ENCODE assay signal across 30 cellular contexts in the genomic region with DNA sequence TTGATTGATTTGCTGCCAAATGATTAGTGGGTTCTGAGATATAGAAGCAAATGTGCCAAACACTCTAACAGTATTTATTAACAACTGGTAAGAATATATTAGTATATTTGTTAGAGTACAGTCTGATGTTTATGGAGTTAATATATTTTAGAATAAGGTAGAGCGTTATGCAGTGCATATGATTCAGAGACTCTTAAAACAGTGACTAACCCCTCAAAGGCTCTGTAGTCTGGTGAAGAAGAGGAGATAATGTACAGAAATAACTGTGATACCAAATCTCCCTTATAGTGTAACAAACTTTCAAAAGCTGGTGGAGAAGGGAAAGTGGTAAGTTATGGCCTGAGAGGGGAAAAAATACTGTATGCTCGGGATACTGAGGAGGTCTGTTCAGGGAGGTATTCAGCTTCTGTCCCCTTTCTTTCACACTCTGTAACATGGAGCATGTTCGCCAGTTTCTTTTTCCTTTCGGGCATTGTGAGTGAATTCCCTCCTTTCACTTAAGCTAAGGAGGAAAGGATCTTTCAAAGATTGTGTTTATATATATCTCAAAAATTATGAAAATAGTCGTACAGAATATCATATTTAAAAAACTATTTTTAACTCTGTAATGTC.
DNase-seq lines count a peak whose midpoint lies in the region; ATAC-seq, FAIRE-seq and TF ChIP-seq lines count a peak whose summit lies in the region.
"Had no signal": no experiment of that assay in that cellular context is flagged by ENCODE, and none has a peak within 500 bp of the region (broad histone marks: within the 10 kb centered on the region; RNA-seq: fewer than 3 reads in every experiment).

No MANE protein-coding gene starts in this region.

- peak overlapping the region; percentile 1 for H3K27ac Mint-ChIP-seq in type B pancreatic cell
- H3K27ac Mint-ChIP-seq: activated CD4-positive, alpha-beta memory T cell treated with anti-CD3 and anti-CD28 coated beads for 36 hours; activated naive CD4-positive, alpha-beta T cell treated with anti-CD3 and anti-CD28 coated beads for 36 hours; effector memory CD8-positive, alpha-beta T cell; T-helper 1 cell treated with Interleukin-12 subunit alpha and Interleukin-12 subunit beta and Interleukin-4 antibody, amounts not matched to agents 30 μg/mL and 1 μg/mL, for 36 hours had no signal

- no peaks in the 10 kb centered on the region for H3K27me3 Mint-ChIP-seq in type B pancreatic cell
- H3K27me3 Mint-ChIP-seq: activated CD4-positive, alpha-beta memory T cell treated with anti-CD3 and anti-CD28 coated beads for 36 hours; effector memory CD8-positive, alpha-beta T cell had no signal

- H3K9me3 Mint-ChIP-seq in type B pancreatic cell = no peaks in the 10 kb centered on the region
- H3K9me3 Mint-ChIP-seq: activated CD4-positive, alpha-beta memory T cell treated with anti-CD3 and anti-CD28 coated beads for 36 hours; T-helper 1 cell treated with Interleukin-12 subunit alpha and Interleukin-12 subunit beta and Interleukin-4 antibody, amounts not matched to agents 30 μg/mL and 1 μg/mL, for 36 hours had no signal

- ATAC-seq in left lung (peak; percentile 27), HG03095 (IDR thresholded peaks at IDR 0.05; ENCODE audit: unreplicated experiment) (no peak)
- ATAC-seq: effector memory CD8-positive, alpha-beta T cell; gastrocnemius medialis; HepG2; sciatic nerve had no signal

- H3K36me3 Mint-ChIP-seq in type B pancreatic cell = peaks cover 26% of the 10 kb centered on the region
- H3K36me3 Mint-ChIP-seq: activated CD4-positive, alpha-beta memory T cell treated with anti-CD3 and anti-CD28 coated beads for 36 hours had no signal

- H3K4me1 Mint-ChIP-seq in type B pancreatic cell (ENCODE audit: unreplicated experiment) = peaks cover 18% of the 10 kb centered on the region

- H3K27ac ChIP-seq in left lung = no peak overlapping the region
- H3K27ac ChIP-seq in esophagus squamous epithelium = no peak overlapping the region
- H3K27ac ChIP-seq: coronary artery, gastrocnemius medialis, SK-N-MC, tibial nerve had no signal

- no peak for TF ChIP-seq CTCF in bronchial epithelial cell (IDR thresholded peaks at IDR 0.05; ENCODE audit: insufficient read depth, low read length, severe bottlenecking)
- no peak for TF ChIP-seq CTCF in left lung (IDR thresholded peaks at IDR 0.05)
- no peak for TF ChIP-seq CTCF in type B pancreatic cell (conservative IDR thresholded peaks at IDR 0.05)
- no peak for TF ChIP-seq CTCF in esophagus squamous epithelium (IDR thresholded peaks at IDR 0.05)

- H3K4me1 ChIP-seq in left lung = peaks cover 0 to 6% of the 10 kb centered on the region in 2 donors
- peaks cover 0 to 29% (median 0%) of the 10 kb centered on the region in 3 donors for H3K4me1 ChIP-seq in esophagus squamous epithelium
- H3K4me1 ChIP-seq: gastrocnemius medialis had no signal

- DNase-seq in RCC 7860 (ENCODE audit: low spot score) (no peak), bronchial epithelial cell (ENCODE audit: low read depth) (peak; percentile 25), left lung (no peak), type B pancreatic cell (ENCODE audit: extremely low spot score, unreplicated experiment) (no peak), esophagus squamous epithelium (lab: John Stamatoyannopoulos, UW) (no peak)
- DNase-seq in activated CD4-positive, CD25-positive, alpha-beta regulatory T cell treated with anti-CD3 and anti-CD28 coated beads, Interleukin-2, amount 50 U/mL, for 72 hours = no peak
- DNase-seq: activated CD4-positive, alpha-beta memory T cell treated with anti-CD3 and anti-CD28 coated beads for 36 hours; activated CD4-positive, alpha-beta T cell treated with anti-CD3 and anti-CD28 coated beads for 1 hour; activated CD8-positive, alpha-beta memory T cell treated with anti-CD3 and anti-CD28 coated beads, Interleukin-2, amount 50 U/mL, for 4 hours; activated naive CD4-positive, alpha-beta T cell treated with anti-CD3 and anti-CD28 coated beads for 36 hours; amniotic stem cell; C1 segment of cervical spinal cord; effector memory CD8-positive, alpha-beta T cell; gastrocnemius medialis; hypothalamus; Karpas-422; left cardiac atrium; NCI-H1436; NCI-H2081; NCI-H526; OCI-M1; stimulated activated CD4-positive, alpha-beta T cell treated with anti-CD3 and anti-CD28 coated beads, Interleukin-4, amount 100 ng/mL, for 1 hour had no signal

- TF ChIP-seq POLR2A in esophagus squamous epithelium (IDR thresholded peaks at IDR 0.05) = no peak

- peak; percentile 49 for FAIRE-seq in RCC 7860 (lab: Jason Lieb, UNC)
- FAIRE-seq in bronchial epithelial cell (lab: Jason Lieb, UNC) = no peak
- FAIRE-seq: GM12891, HepG2 had no signal

- H3K9me3 ChIP-seq in left lung (no peaks in the 10 kb centered on the region), esophagus squamous epithelium (no peaks in the 10 kb centered on the region)
- H3K9me3 ChIP-seq: gastrocnemius medialis, tibial nerve had no signal

- no peaks in the 10 kb centered on the region for H3K36me3 ChIP-seq in bronchial epithelial cell (ENCODE audit: control insufficient read depth, insufficient read depth, low read length)
- no peaks in the 10 kb centered on the region for H3K36me3 ChIP-seq in left lung
- no peaks in the 10 kb centered on the region for H3K36me3 ChIP-seq in esophagus squamous epithelium
- H3K36me3 ChIP-seq: gastrocnemius medialis, tibial nerve had no signal

- H3K4me3 ChIP-seq in bronchial epithelial cell (ENCODE audit: low read depth, low read length) = no peak overlapping the region
- H3K4me3 ChIP-seq in left lung = no peak overlapping the region
- H3K4me3 ChIP-seq in esophagus squamous epithelium = no peak overlapping the region
- H3K4me3 ChIP-seq: coronary artery, gastrocnemius medialis, SK-N-MC, tibial nerve had no signal

- WGBS in esophagus squamous epithelium, 2 donors = 56% methylated on average over 5 of the region's 5 CpGs

- intact Hi-C loops in left lung (cut with DNase I) = no loop called here
- intact Hi-C loops in esophagus squamous epithelium (cut with DNase I) = no loop called here

- H3K4me3 Mint-ChIP-seq in type B pancreatic cell = no peak overlapping the region
- H3K4me3 Mint-ChIP-seq: activated CD4-positive, alpha-beta memory T cell treated with anti-CD3 and anti-CD28 coated beads for 36 hours; activated naive CD4-positive, alpha-beta T cell treated with anti-CD3 and anti-CD28 coated beads for 36 hours; effector memory CD8-positive, alpha-beta T cell; T-helper 1 cell treated with Interleukin-12 subunit alpha and Interleukin-12 subunit beta and Interleukin-4 antibody, amounts not matched to agents 30 μg/mL and 1 μg/mL, for 36 hours had no signal

- H3K27me3 ChIP-seq in bronchial epithelial cell (ENCODE audit: control insufficient read depth, insufficient read depth, low read length) (no peaks in the 10 kb centered on the region), left lung (no peaks in the 10 kb centered on the region), esophagus squamous epithelium (no peaks in the 10 kb centered on the region)
- H3K27me3 ChIP-seq: gastrocnemius medialis, tibial nerve had no signal
